In genomic region chr9:94031380-94031779, GRCh38 we compare ENCODE assay signal across 8 cellular contexts. TPM values are rescaled to one million over a fixed set of nuclear protein-coding genes. Genes with fewer than 3 reads are reported as not detected.
A peak's percentile ranks its signal among the peaks of the same experiment; 100 is the strongest.
DNase-seq lines count a peak whose midpoint lies in the region; ATAC-seq, FAIRE-seq and TF ChIP-seq lines count a peak whose summit lies in the region.

No MANE protein-coding gene starts in this region.

- POLR2A ChIA-PET in AG04450 (lab: Yijun Ruan, JAX): no interaction called here
- POLR2A ChIA-PET in IMR-90 (lab: Charles Lee; ENCODE audit: unreplicated experiment): no interaction called here

- no peaks in the 10 kb centered on the region for H3K9me1 ChIP-seq in IMR-90 (ENCODE audit: insufficient read depth, low read length)

- H4K8ac ChIP-seq in IMR-90 (ENCODE audit: low read depth in 2 of 2, low read length in 2 of 2): peak overlapping the region; percentile 79 to 83; a peak in 2 of 4 replicates

- dilution Hi-C loops in IMR-90 (cut with HindIII; ENCODE audit: low sequenced_read_pairs, unreplicated experiment): no loop called here

- H4K91ac ChIP-seq in IMR-90 (ENCODE audit: insufficient read depth, low read depth, low read length): no peak overlapping the region; the same call in 1 of the 2 replicates

- H3K56ac ChIP-seq in IMR-90 (ENCODE audit: extremely low read depth, insufficient read depth, low read length): no peak overlapping the region

- peak overlapping the region; percentile 90 for H3K23ac ChIP-seq in IMR-90 (ENCODE audit: low read depth, low read length)

- TF ChIP-seq CTCF in AG04450 (IDR thresholded peaks at IDR 0.05; ENCODE audit: low read depth, low read length) (no peak), IMR-90 (conservative IDR thresholded peaks at IDR 0.05; ENCODE audit: low read depth, low read length) (no peak), bronchial epithelial cell (IDR thresholded peaks at IDR 0.05; ENCODE audit: insufficient read depth, low read length, severe bottlenecking) (no peak), mucosa of descending colon (IDR thresholded peaks at IDR 0.05) (no peak)

- H3K36me3 ChIP-seq in IMR-90 (ENCODE audit: control insufficient read depth, insufficient read depth, low read length): no peaks in the 10 kb centered on the region
- no peaks in the 10 kb centered on the region for H3K36me3 ChIP-seq in bronchial epithelial cell (ENCODE audit: control insufficient read depth, insufficient read depth, low read length)
- H3K36me3 ChIP-seq in mucosa of descending colon (ENCODE audit: low read depth): no peaks in the 10 kb centered on the region

- H3K4me3 ChIP-seq in AG04450 (ENCODE audit: low read depth, low read length) (peak overlapping the region; percentile 87), IMR-90 (ENCODE audit: insufficient read depth, low read depth, low read length) (peak overlapping the region; percentile 93), bronchial epithelial cell (ENCODE audit: low read depth, low read length) (peak overlapping the region; percentile 87), mucosa of descending colon (peak overlapping the region; percentile 88)

- CTCF ChIA-PET in AG04450 (lab: Charles Lee): interaction anchor here (1.0 to 2.8 kb wide), 3 partner anchors 17 to 182 kb away, joined by 3 to 21 read pairs (median 14); no protein-coding TSS in a partner anchor
- CTCF ChIA-PET in IMR-90 (lab: Yijun Ruan, JAX): no interaction called here

- H3K4ac ChIP-seq in IMR-90 (ENCODE audit: low read depth, low read length): peak overlapping the region; percentile 73; the same call in 1 of the 2 replicates

- peak overlapping the region; percentile 96 for H2AFZ ChIP-seq in IMR-90 (replicated peaks; ENCODE audit: low read length, poor library complexity)

- H3K79me1 ChIP-seq in IMR-90 (ENCODE audit: low read depth in 1 of 2, low read length in 2 of 2): peaks cover 25 to 28% of the 10 kb centered on the region in 2 experiments

- BruUV-seq in IMR-90 (replicated peaks; lab: Mats Ljungman, UMichigan): no TSS peak

- no peak overlapping the region for H2BK15ac ChIP-seq in IMR-90 (ENCODE audit: low read depth, low read length)

- H3K18ac ChIP-seq in IMR-90 (ENCODE audit: low read depth, low read length): no peak overlapping the region; the same call in 1 of the 2 replicates

- no peak overlapping the region for H2BK5ac ChIP-seq in IMR-90 (ENCODE audit: low read depth, low read length, poor library complexity, severe bottlenecking)

- no peak overlapping the region for H2AK9ac ChIP-seq in IMR-90 (replicated peaks; ENCODE audit: low read depth, low read length, poor library complexity)

- no peak for TF ChIP-seq RAD21 in IMR-90 (IDR thresholded peaks at IDR 0.05; ENCODE audit: low read length)

- no peak overlapping the region for H2BK20ac ChIP-seq in IMR-90 (ENCODE audit: low read depth, low read length)

- H3K4me2 ChIP-seq in IMR-90 (ENCODE audit: low read depth, low read length): peak overlapping the region; percentile 99

- peak overlapping the region; percentile 78 for H3K9ac ChIP-seq in IMR-90 (ENCODE audit: low read depth, low read length)

- TF ChIP-seq POLR2A in IMR-90 (IDR thresholded peaks at IDR 0.05; ENCODE audit: low read depth, low read length): no peak

- no peak overlapping the region for H2AK5ac ChIP-seq in IMR-90 (ENCODE audit: low read depth, low read length)

- in situ Hi-C loops in IMR-90 (cut with MboI; ENCODE audit: low sequenced_read_pairs): no loop called here

- no peak for FAIRE-seq in bronchial epithelial cell (lab: Jason Lieb, UNC)

- DNase-seq in AG04450 (ENCODE audit: low read depth, low spot score): no peak
- no peak for DNase-seq in IMR-90
- no peak for DNase-seq in bronchial epithelial cell (ENCODE audit: low read depth)
- DNase-seq in mucosa of descending colon: no peak
- DNase-seq in NCI-H524 (lab: John Stamatoyannopoulos, UW): no peak
- no peak for DNase-seq in islet precursor cell
- DNase-seq in NOMO-1 treated with DMSO at 0.1 percent for 48 hours (lab: John Stamatoyannopoulos, UW; ENCODE audit: unreplicated experiment): no peak
- no peak for DNase-seq in NCI-H187 (lab: John Stamatoyannopoulos, UW)

- no peaks in the 10 kb centered on the region; the same call in 1 of the 2 replicates for H3K9me3 ChIP-seq in AG04450 (ENCODE audit: control insufficient read depth, insufficient read depth, low read length)
- H3K9me3 ChIP-seq in IMR-90 (ENCODE audit: control insufficient read depth, insufficient read depth, low read length): no peaks in the 10 kb centered on the region
- H3K9me3 ChIP-seq in mucosa of descending colon: no peaks in the 10 kb centered on the region

- H3K14ac ChIP-seq in IMR-90 (replicated peaks; ENCODE audit: low read depth, low read length): peak overlapping the region; percentile 73

- 80% methylated on average over 3 of the region's 8 CpGs; no CpG with 5 or more reads in 1 of the 2 experiments for WGBS in IMR-90 (ENCODE audit: extremely low coverage in 2 of 2, insufficient read length in 1 of 2), 2 experiments

- H2BK120ac ChIP-seq in IMR-90 (ENCODE audit: low read depth, low read length): no peak overlapping the region

- H3K27me3 ChIP-seq in AG04450 (ENCODE audit: control insufficient read depth, insufficient read depth, low read length) (no peaks in the 10 kb centered on the region), IMR-90 (ENCODE audit: control insufficient read depth, insufficient read depth, low read length) (no peaks in the 10 kb centered on the region), bronchial epithelial cell (ENCODE audit: control insufficient read depth, insufficient read depth, low read length) (no peaks in the 10 kb centered on the region)

- H4K5ac ChIP-seq in IMR-90 (ENCODE audit: low read depth, low read length): peak overlapping the region; percentile 78; the same call in 1 of the 2 replicates

- H3K4me1 ChIP-seq in IMR-90 (ENCODE audit: control insufficient read depth, insufficient read depth, low read length): no peaks in the 10 kb centered on the region
- H3K4me1 ChIP-seq in mucosa of descending colon (ENCODE audit: low read depth): peaks cover 7% of the 10 kb centered on the region

- intact Hi-C loops in IMR-90 (cut with micrococcal nuclease) (loop anchor here (10.0 kb wide), 1 partner anchor 1517 kb away; no protein-coding TSS in a partner anchor), mucosa of descending colon (cut with DNase I, micrococcal nuclease) (no loop called here)

- no peak overlapping the region for H3K27ac ChIP-seq in AG04450 (ENCODE audit: low read depth, low read length)
- H3K27ac ChIP-seq in IMR-90 (ENCODE audit: insufficient read depth, low read length): no peak overlapping the region; the same call in 1 of the 2 replicates

- ATAC-seq in IMR-90 (ENCODE audit: low read depth) (no peak), mucosa of descending colon (no peak)

- H4K20me1 ChIP-seq in IMR-90 (ENCODE audit: insufficient read depth, low read length): no peaks in the 10 kb centered on the region

TF ChIP-seq in IMR-90, 13 proteins besides CTCF, POLR2A, EP300 and RAD21:
- no peak for TF ChIP-seq MAZ (IDR thresholded peaks at IDR 0.05; ENCODE audit: borderline replicate concordance, low read depth, low read length)
- TF ChIP-seq, protein P1, sequence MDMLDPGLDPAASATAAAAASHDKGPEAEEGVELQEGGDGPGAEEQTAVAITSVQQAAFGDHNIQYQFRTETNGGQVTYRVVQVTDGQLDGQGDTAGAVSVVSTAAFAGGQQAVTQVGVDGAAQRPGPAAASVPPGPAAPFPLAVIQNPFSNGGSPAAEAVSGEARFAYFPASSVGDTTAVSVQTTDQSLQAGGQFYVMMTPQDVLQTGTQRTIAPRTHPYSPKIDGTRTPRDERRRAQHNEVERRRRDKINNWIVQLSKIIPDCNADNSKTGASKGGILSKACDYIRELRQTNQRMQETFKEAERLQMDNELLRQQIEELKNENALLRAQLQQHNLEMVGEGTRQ (IDR thresholded peaks at IDR 0.05; ENCODE audit: low read depth, low read length): peak; percentile 47
- no peak for TF ChIP-seq FOS (IDR thresholded peaks at IDR 0.05; ENCODE audit: low read depth, low read length)

RNA-seq across cellular contexts. Expression of gene PTPDC1, which starts 52.9 kb away (rescaled TPM):
- polyA plus RNA-seq in AG04450 (2011; rRNA removed): 6.0 and 6.6 TPM in 2 replicates
- 8.6 and 9.3 TPM in 2 replicates for polyA minus RNA-seq in AG04450 (2011; rRNA and poly(A)+ RNA removed)
- total RNA-seq in IMR-90 (2012; rRNA removed): 6.1 TPM in 2 replicates
- 3.3 and 3.9 TPM in 2 replicates for polyA plus RNA-seq in IMR-90 (2012; rRNA removed)
- polyA plus RNA-seq in IMR-90 (2012; cell fraction: cytosol; rRNA removed): 1.2 and 1.4 TPM in 2 replicates
- 4.2 and 16.8 TPM in 2 replicates for polyA plus RNA-seq in IMR-90 (2012; cell fraction: nucleus; rRNA removed; ENCODE audit: low replicate concordance)
- 7.9 and 11.1 TPM in 2 replicates for total RNA-seq in bronchial epithelial cell
- total RNA-seq in mucosa of descending colon: 1 to 10 TPM; 5.7 to 8.9 (median 8.0) TPM
